9 cellular contexts compared by ENCODE assay signal in genomic region chr13:81487151-81487550, GRCh38.
DNase-seq lines count a peak whose midpoint lies in the region; ATAC-seq, FAIRE-seq and TF ChIP-seq lines count a peak whose summit lies in the region.
"Had no signal": no experiment of that assay in that cellular context is flagged by ENCODE, and none has a peak within 500 bp of the region (broad histone marks: within the 10 kb centered on the region; RNA-seq: fewer than 3 reads in every experiment).

No MANE protein-coding gene starts in this region.

- 2% methylated on average over 3 of the region's 3 CpGs for WGBS in GM12878 (ENCODE audit: insufficient coverage, insufficient replicate concordance, low lambda C conversion rate, missing lambda C conversion rate)

- RAD21 ChIA-PET in GM12878 (lab: Charles Lee; ENCODE audit: unreplicated experiment), result interaction anchor here (2.1 to 2.6 kb wide), 2 partner anchors 316 to 385 kb away, joined by 9 to 13 read pairs; no protein-coding TSS in a partner anchor

- SMC1A ChIA-PET in GM12878 (lab: Charles Lee; ENCODE audit: uncharacterized antibody, unreplicated experiment), result interaction anchor here (0.6 to 3.4 kb wide), 11 partner anchors 9 to 509 kb away, joined by 3 to 23 read pairs (median 4); no protein-coding TSS in a partner anchor

- POLR2A ChIA-PET in GM12878 (lab: Charles Lee), result no interaction called here

- ATAC-seq in GM12878 (peak; percentile 60), HG02970 (IDR thresholded peaks at IDR 0.05; ENCODE audit: low FRiP score, unreplicated experiment) (no peak), HG03439 (IDR thresholded peaks at IDR 0.05; ENCODE audit: unreplicated experiment) (no peak)

- no peaks in the 10 kb centered on the region for H3K36me3 ChIP-seq in GM12878 (ENCODE audit: control insufficient read depth in 2 of 2, insufficient read depth in 2 of 2, low read length in 1 of 2)
- H3K36me3 ChIP-seq in vagina, result no peaks in the 10 kb centered on the region
- H3K36me3 ChIP-seq: adrenal gland had no signal

- BruUV-seq in GM12878 (replicated peaks; lab: Mats Ljungman, UMichigan), result no TSS peak

- TF ChIP-seq EP300 in GM12878 (IDR thresholded peaks at IDR 0.05; ENCODE audit: borderline replicate concordance in 1 of 2, control insufficient read depth in 1 of 2, low read depth in 2 of 2, low read length in 2 of 2), result no peak

- no peaks in the 10 kb centered on the region for H4K20me1 ChIP-seq in GM12878 (ENCODE audit: control insufficient read depth, insufficient read depth)

- TF ChIP-seq CTCF in GM12874 (IDR thresholded peaks at IDR 0.05; ENCODE audit: insufficient read depth, low read depth, low read length) (peak; percentile 30; the same call in 1 of the 2 replicates), GM12878 (IDR thresholded peaks at IDR 0.05 in 2 of 3, conservative IDR thresholded peaks at IDR 0.05 in 1 of 3; ENCODE audit: control insufficient read depth in 2 of 3, extremely low read depth in 1 of 3, insufficient read depth in 1 of 3, low read depth in 3 of 3, low read length in 3 of 3) (peak; percentile 6 to 39 (median 39); a peak in 2 of 6 replicates), vagina (IDR thresholded peaks at IDR 0.05) (no peak)

- H2AFZ ChIP-seq in GM12878 (ENCODE audit: control insufficient read depth, low read depth, low read length), result no peak overlapping the region

- no peak overlapping the region for H3K4me2 ChIP-seq in GM12878 (ENCODE audit: control insufficient read depth, insufficient read depth)

- CTCF ChIA-PET in GM12878 (lab: Yijun Ruan, JAX), result interaction anchor here (1.0 to 3.6 kb wide), 14 partner anchors 8 to 385 kb away, joined by 3 to 12 read pairs (median 6); no protein-coding TSS in a partner anchor

- H3K79me2 ChIP-seq in GM12878 (ENCODE audit: control insufficient read depth, insufficient read depth, low read length), result no peaks in the 10 kb centered on the region

- intact Hi-C loops in GM12878 (cut with micrococcal nuclease; ENCODE audit: unreplicated experiment), result no loop called here
- intact Hi-C loops in vagina (cut with DNase I), result no loop called here

- no peak for TF ChIP-seq RAD21 in GM12878 (IDR thresholded peaks at IDR 0.05; ENCODE audit: insufficient read depth, low read depth, low read length)

- H3K4me1 ChIP-seq in GM12878 (ENCODE audit: control insufficient read depth, insufficient read depth, low read length) (no peaks in the 10 kb centered on the region), vagina (no peaks in the 10 kb centered on the region)
- H3K4me1 ChIP-seq: adrenal gland had no signal

- DNase-seq in NCI-H1417 treated with DMSO at 0.1 percent for 48 hours (lab: John Stamatoyannopoulos, UW), result peak; percentile 28
- DNase-seq in GM12878 (ENCODE audit: low read depth, low spot score), result no peak
- DNase-seq in mucosa of gallbladder (ENCODE audit: low spot score), result peak; percentile 10
- DNase-seq in G401 (ENCODE audit: low spot score), result no peak
- DNase-seq in vagina (ENCODE audit: extremely low spot score in 2 of 2), result no peak
- DNase-seq: adrenal gland had no signal

- no peak overlapping the region for H3K27ac ChIP-seq in GM12878 (ENCODE audit: control insufficient read depth, insufficient read depth)
- H3K27ac ChIP-seq in vagina, result no peak overlapping the region
- H3K27ac ChIP-seq: adrenal gland had no signal

- no peaks in the 10 kb centered on the region for H3K9me3 ChIP-seq in GM12878 (replicated peaks; ENCODE audit: control insufficient read depth, insufficient read depth, low read length)
- no peaks in the 10 kb centered on the region for H3K9me3 ChIP-seq in vagina
- H3K9me3 ChIP-seq: adrenal gland had no signal

- no peak for FAIRE-seq in GM12878 (lab: Jason Lieb, UNC)

- H3K4me3 ChIP-seq in GM12878 (no peak overlapping the region), vagina (no peak overlapping the region)
- H3K4me3 ChIP-seq: adrenal gland had no signal

- TF ChIP-seq POLR2A in GM12878 (IDR thresholded peaks at IDR 0.05; ENCODE audit: low read depth, low read length) (no peak), vagina (IDR thresholded peaks at IDR 0.05) (no peak)

- in situ Hi-C loops in GM12878 (cut with MboI) (no loop called here), G401 (cut with HindIII; ENCODE audit: low sequenced_read_pairs) (no loop called here)

- no peak overlapping the region for H3K9ac ChIP-seq in GM12878 (ENCODE audit: control insufficient read depth, insufficient read depth, low read length)

- H3K27me3 ChIP-seq in GM12878 (replicated peaks in 1 of 2; ENCODE audit: control insufficient read depth in 2 of 2, insufficient read depth in 2 of 2, low read length in 1 of 2), result no peaks in the 10 kb centered on the region
- H3K27me3 ChIP-seq in vagina, result no peaks in the 10 kb centered on the region
- H3K27me3 ChIP-seq: adrenal gland had no signal

TF ChIP-seq in GM12878, 131 proteins besides CTCF, POLR2A, EP300 and RAD21:
- TF ChIP-seq SMC3 (IDR thresholded peaks at IDR 0.05; ENCODE audit: borderline replicate concordance, low read length) (peak; percentile 16; the same call in 1 of the 2 replicates), KDM1A (IDR thresholded peaks at IDR 0.05; ENCODE audit: borderline replicate concordance) (no peak)
TF ChIP-seq in GM12878: peak in this region for 1.

Comparison
In these comparisons a context has a peak if more than half of its experiments do, and no peak if none do; other contexts are left out.
1. CTCF ChIP-seq: peak in GM12874 (single experiment) and GM12878 (3 of 3); none in vagina (0 of 3).
2. DNase-seq: peak in NCI-H1417 treated with DMSO at 0.1 percent for 48 hours (single experiment) and mucosa of gallbladder (single experiment); none in GM12878 (single experiment), G401 (single experiment) and vagina (0 of 2).